In the genomic region with DNA sequence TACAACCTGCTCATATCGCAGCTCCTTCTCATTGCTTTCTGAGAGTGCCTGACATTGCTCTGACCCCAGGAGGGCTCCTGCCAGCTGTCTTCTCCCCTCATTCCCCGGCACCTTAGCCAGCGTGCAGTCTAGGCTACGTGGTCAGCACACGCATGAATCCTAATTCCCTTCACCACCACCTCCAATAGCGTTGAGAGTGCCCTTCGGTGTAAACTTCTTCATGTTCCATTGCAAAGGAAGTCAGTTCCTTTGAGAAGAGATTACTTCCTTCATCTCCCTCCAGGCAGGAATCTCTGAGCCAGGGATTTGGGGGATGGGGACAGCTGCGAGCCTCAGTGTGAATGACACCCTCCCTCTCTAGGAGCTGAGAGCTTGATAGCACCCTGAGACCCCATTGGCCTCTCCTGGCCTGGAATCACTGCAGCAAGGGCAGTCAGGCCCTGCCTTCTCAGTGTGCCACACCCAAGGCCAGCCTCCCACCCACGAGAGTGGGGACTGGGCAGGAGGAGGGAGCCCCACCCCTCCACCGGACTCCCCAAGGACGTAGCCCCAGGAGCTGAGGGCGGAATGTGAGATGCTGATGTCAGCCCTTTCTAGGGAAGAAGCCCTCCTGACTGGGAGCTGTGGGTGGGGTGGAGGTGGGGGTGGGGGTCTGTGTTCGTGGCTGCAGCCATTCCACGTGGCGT, we compare ENCODE assay signal across 21 cellular contexts. TPM values are rescaled to one million over a fixed set of nuclear protein-coding genes. Genes with fewer than 3 reads are reported as not detected.
DNase-seq lines count a peak whose midpoint lies in the region; ATAC-seq and TF ChIP-seq lines count a peak whose summit lies in the region.
"Had no signal": no experiment of that assay in that cellular context is flagged by ENCODE, and none has a peak within 500 bp of the region (broad histone marks: within the 10 kb centered on the region; RNA-seq: fewer than 3 reads in every experiment).

No MANE protein-coding gene starts in this region.

- peaks cover 36% of the 10 kb centered on the region for H3K9me3 Mint-ChIP-seq in activated naive CD8-positive, alpha-beta T cell treated with anti-CD3 and anti-CD28 coated beads, Interleukin-2, amount 50 U/mL, for 24 hours
- H3K9me3 Mint-ChIP-seq in T-cell = peaks cover 27 to 42% (median 35%) of the 10 kb centered on the region in 3 donors

- H3K27me3 Mint-ChIP-seq in activated naive CD8-positive, alpha-beta T cell treated with anti-CD3 and anti-CD28 coated beads, Interleukin-2, amount 50 U/mL, for 24 hours = peaks cover 3% of the 10 kb centered on the region
- no peaks in the 10 kb centered on the region for H3K27me3 Mint-ChIP-seq in T-cell
- H3K27me3 Mint-ChIP-seq: CD4-positive, alpha-beta T cell had no signal

- TF ChIP-seq CTCF in testis (IDR thresholded peaks at IDR 0.05) = no peak

- TF ChIP-seq POLR2A in testis (IDR thresholded peaks at IDR 0.05) = no peak

- POLR2A ChIA-PET in T-cell (lab: Charles Lee) = no interaction called here

- WGBS in testis, 2 donors = 75 to 89% methylated on average over 10 to 15 of the region's 15 CpGs

- no peak overlapping the region for H3K27ac Mint-ChIP-seq in activated naive CD8-positive, alpha-beta T cell treated with anti-CD3 and anti-CD28 coated beads, Interleukin-2, amount 50 U/mL, for 24 hours
- no peak overlapping the region for H3K27ac Mint-ChIP-seq in T-cell
- H3K27ac Mint-ChIP-seq: CD4-positive, alpha-beta T cell; H9 had no signal

- CTCF ChIA-PET in T-cell (lab: Charles Lee) = no interaction called here

- H3K4me1 Mint-ChIP-seq in activated naive CD8-positive, alpha-beta T cell treated with anti-CD3 and anti-CD28 coated beads, Interleukin-2, amount 50 U/mL, for 24 hours = no peaks in the 10 kb centered on the region
- H3K4me1 Mint-ChIP-seq in T-cell = peaks cover 0 to 3% (median 0%) of the 10 kb centered on the region in 3 donors
- H3K4me1 Mint-ChIP-seq: H9 had no signal

- peak overlapping the region in 1 of 2 donors; percentile 44 for H3K4me3 ChIP-seq in testis
- H3K4me3 ChIP-seq: A549, K562 had no signal

- H3K4me1 ChIP-seq in testis = no peaks in the 10 kb centered on the region
- H3K4me1 ChIP-seq: A549, Caco-2 had no signal

- intact Hi-C loops in testis (cut with DNase I; ENCODE audit: low total_unique reads) = no loop called here

- no peaks in the 10 kb centered on the region for H3K9me3 ChIP-seq in testis
- H3K9me3 ChIP-seq: Caco-2 had no signal

- ATAC-seq in activated naive CD8-positive, alpha-beta T cell treated with anti-CD3 and anti-CD28 coated beads, Interleukin-2, amount 50 U/mL, for 24 hours = peak; percentile 11
- ATAC-seq in T-cell (replicated peaks in 1 of 4) = no peak
- ATAC-seq in GM19324 (IDR thresholded peaks at IDR 0.05; ENCODE audit: low FRiP score, unreplicated experiment) = no peak
- ATAC-seq: A549, K562 had no signal

- no peaks in the 10 kb centered on the region for H3K36me3 ChIP-seq in testis (ENCODE audit: low read depth, missing control alignments)

- peak; percentile 16 for DNase-seq in activated effector memory CD4-positive, alpha-beta T cell treated with anti-CD3 and anti-CD28 coated beads, Interleukin-2, amount 50 U/mL, for 16 hours
- DNase-seq in activated effector memory CD4-positive, alpha-beta T cell treated with Interleukin-2 at 50 U/mL for 16 hours = no peak
- no peak for DNase-seq in activated naive CD8-positive, alpha-beta T cell treated with anti-CD3 and anti-CD28 coated beads, Interleukin-2, amount 50 U/mL, for 24 hours
- DNase-seq in islet precursor cell (peak; percentile 19), testis (peak; percentile 10), T-cell (no peak), hippocampal formation (lab: John Stamatoyannopoulos, UW) (no peak)
- DNase-seq: Caco-2; CD4-positive, alpha-beta T cell; DMS153; GDM1; NCI-H1092 treated with DMSO at 0.1 percent for 48 hours; NCI-H1694; NCI-H2081 treated with DMSO at 0.1 percent for 48 hours; NCI-H748 treated with DMSO at 0.1 percent for 48 hours; NK-92 treated with Interleukin-12 subunit alpha and Interleukin-12 subunit beta, amount 100 ng/mL, for 24 hours; SHP77 had no signal

- no peak overlapping the region for H3K4me3 Mint-ChIP-seq in activated naive CD8-positive, alpha-beta T cell treated with anti-CD3 and anti-CD28 coated beads, Interleukin-2, amount 50 U/mL, for 24 hours
- no peak overlapping the region for H3K4me3 Mint-ChIP-seq in T-cell
- H3K4me3 Mint-ChIP-seq: CD4-positive, alpha-beta T cell; H9 had no signal

- H3K27me3 ChIP-seq in testis = no peaks in the 10 kb centered on the region

- peaks cover 17% of the 10 kb centered on the region for H3K36me3 Mint-ChIP-seq in activated naive CD8-positive, alpha-beta T cell treated with anti-CD3 and anti-CD28 coated beads, Interleukin-2, amount 50 U/mL, for 24 hours (ENCODE audit: low read depth)
- peaks cover 17% of the 10 kb centered on the region for H3K36me3 Mint-ChIP-seq in T-cell

- no peak overlapping the region for H3K27ac ChIP-seq in testis
- H3K27ac ChIP-seq: A549 had no signal

RNA-seq across cellular contexts. Expression of gene SLC66A2, which starts 53.4 kb away (rescaled TPM):
- total RNA-seq in testis = 100 to 1,000 TPM in 1 of 2 donors, 10 to 100 TPM in 1; 87.0 to 143 TPM
- polyA plus RNA-seq in testis (ENCODE audit: insufficient read depth, low read depth, low replicate concordance) = 72.5 TPM
- total RNA-seq in T-cell = 10 to 100 TPM; 28.4 to 66.5 (median 37.6) TPM

Comparison
In these comparisons a context has a peak if more than half of its experiments do, and no peak if none do; other contexts are left out.
1. DNase-seq: peak in activated effector memory CD4-positive, alpha-beta T cell treated with anti-CD3 and anti-CD28 coated beads, Interleukin-2, amount 50 U/mL, for 16 hours (single experiment), islet precursor cell (single experiment) and testis (single experiment); none in activated effector memory CD4-positive, alpha-beta T cell treated with Interleukin-2 at 50 U/mL for 16 hours (single experiment), activated naive CD8-positive, alpha-beta T cell treated with anti-CD3 and anti-CD28 coated beads, Interleukin-2, amount 50 U/mL, for 24 hours (single experiment), T-cell (0 of 34) and hippocampal formation (0 of 2).